Comparison of ENCODE assay signal across 8 cellular contexts in genomic region chr1:84620720-84621313, GRCh38. TPM values are rescaled to one million over a fixed set of nuclear protein-coding genes. Genes with fewer than 3 reads are reported as not detected.
DNase-seq lines count a peak whose midpoint lies in the region; ATAC-seq, FAIRE-seq and TF ChIP-seq lines count a peak whose summit lies in the region.

No MANE protein-coding gene starts in this region.

- no peaks in the 10 kb centered on the region for H3K4me1 Mint-ChIP-seq in Caco-2 (ENCODE audit: low read depth, unreplicated experiment)

- intact Hi-C loops in Caco-2 (cut with micrococcal nuclease; ENCODE audit: unreplicated experiment): loop anchor here (1.0 to 10.0 kb wide), 4 partner anchors 116 to 480 kb away; partner anchors contain the start of genes GNG5 and SPATA1

- POLR2A ChIA-PET in Caco-2 (lab: Charles Lee): no interaction called here

- H3K27ac ChIP-seq in esophagus (ENCODE audit: low read depth in 2 of 2, low read length in 1 of 2): peak overlapping the region; percentile 15 to 26

- H3K27me3 Mint-ChIP-seq in Caco-2 (ENCODE audit: insufficient read depth, unreplicated experiment): no peaks in the 10 kb centered on the region

- H3K4me3 ChIP-seq in Caco-2 (ENCODE audit: low read depth, low read length) (peak overlapping the region; percentile 47), NT2/D1 (ENCODE audit: insufficient read length, low read depth) (peak overlapping the region; percentile 57), esophagus (ENCODE audit: low read depth in 1 of 2, low read length in 2 of 2) (peak overlapping the region; percentile 55 to 67), mucosa of stomach (ENCODE audit: low read length) (peak overlapping the region; percentile 55)

- no peaks in the 10 kb centered on the region for H3K9me3 Mint-ChIP-seq in Caco-2 (ENCODE audit: unreplicated experiment)

- H3K9me3 ChIP-seq in Caco-2 (no peaks in the 10 kb centered on the region), NT2/D1 (ENCODE audit: insufficient read depth, low read length) (no peaks in the 10 kb centered on the region), esophagus (ENCODE audit: control insufficient read depth in 2 of 2, insufficient read depth in 1 of 2, low read depth in 1 of 2, low read length in 1 of 2) (no peaks in the 10 kb centered on the region), mucosa of stomach (ENCODE audit: control insufficient read depth, low read length) (no peaks in the 10 kb centered on the region)

- DNase-seq in Caco-2 (peak; percentile 66 to 83), HTR-8/SVneo (ENCODE audit: insufficient read length, low spot score) (peak; percentile 62), NT2/D1 (ENCODE audit: low read depth, low spot score) (peak; percentile 80), activated T-cell treated with anti-CD3 and anti-CD28 coated beads for 1 hour (ENCODE audit: low read depth) (peak; percentile 71)
- peak; percentile 56 to 57 for DNase-seq in stimulated activated CD8-positive, alpha-beta memory T cell treated with anti-CD3 and anti-CD28 coated beads, Interleukin-7, amount 100 ng/mL, for 1 hour (ENCODE audit: low read depth in 2 of 2)

- CTCF ChIA-PET in Caco-2 (lab: Charles Lee): interaction anchor here (0.6 to 0.9 kb wide), 2 partner anchors 141 to 179 kb away, joined by 3 read pairs; no protein-coding TSS in a partner anchor

- BruUV-seq in Caco-2 (replicated peaks; lab: Mats Ljungman, UMichigan): no TSS peak

- TF ChIP-seq CTCF in Caco-2 (IDR thresholded peaks at IDR 0.05; ENCODE audit: insufficient read depth in 1 of 2, low read depth in 1 of 2, low read length in 1 of 2, severe bottlenecking in 1 of 2, unreplicated experiment in 1 of 2): peak; percentile 41 to 86

- 0 to 1% methylated on average over 44 to 46 of the region's 46 CpGs for WGBS in esophagus, 2 donors

- peak overlapping the region; percentile 70 for H3K4me3 Mint-ChIP-seq in Caco-2 (ENCODE audit: unreplicated experiment)

- H3K36me3 Mint-ChIP-seq in Caco-2 (ENCODE audit: insufficient read depth, unreplicated experiment): no peaks in the 10 kb centered on the region

- peak; percentile 92 for ATAC-seq in GM21381 (IDR thresholded peaks at IDR 0.05; ENCODE audit: unreplicated experiment)

- no peaks in the 10 kb centered on the region for H3K36me3 ChIP-seq in Caco-2 (ENCODE audit: control insufficient read depth, insufficient read depth, low read length)
- no peaks in the 10 kb centered on the region for H3K36me3 ChIP-seq in NT2/D1 (ENCODE audit: insufficient read depth, insufficient read length, low read length)
- H3K36me3 ChIP-seq in esophagus (ENCODE audit: control insufficient read depth in 2 of 2, insufficient read depth in 2 of 2, low read length in 1 of 2): no peaks in the 10 kb centered on the region
- no peaks in the 10 kb centered on the region for H3K36me3 ChIP-seq in mucosa of stomach (ENCODE audit: control insufficient read depth, insufficient read depth, low read length)

- no peaks in the 10 kb centered on the region for H3K4me1 ChIP-seq in Caco-2
- no peaks in the 10 kb centered on the region for H3K4me1 ChIP-seq in NT2/D1 (ENCODE audit: insufficient read depth, insufficient read length)
- H3K4me1 ChIP-seq in esophagus (ENCODE audit: control insufficient read depth in 2 of 2, insufficient read depth in 2 of 2, low read length in 1 of 2): no peaks in the 10 kb centered on the region
- H3K4me1 ChIP-seq in mucosa of stomach (ENCODE audit: control insufficient read depth, insufficient read depth, low read length): no peaks in the 10 kb centered on the region

- peak overlapping the region; percentile 45 for H3K27ac Mint-ChIP-seq in Caco-2 (ENCODE audit: unreplicated experiment)

- H3K9ac ChIP-seq in NT2/D1 (ENCODE audit: insufficient read length, low read depth): peak overlapping the region; percentile 83
- H3K9ac ChIP-seq in mucosa of stomach (ENCODE audit: low read length): peak overlapping the region; percentile 38

- no peaks in the 10 kb centered on the region for H3K27me3 ChIP-seq in Caco-2 (replicated peaks; ENCODE audit: control insufficient read depth, insufficient read depth, low read length)
- H3K27me3 ChIP-seq in NT2/D1 (ENCODE audit: insufficient read depth, insufficient read length): no peaks in the 10 kb centered on the region
- H3K27me3 ChIP-seq in esophagus (ENCODE audit: control insufficient read depth in 1 of 2, insufficient read depth in 2 of 2, low read length in 2 of 2): no peaks in the 10 kb centered on the region
- H3K27me3 ChIP-seq in mucosa of stomach (ENCODE audit: control insufficient read depth, insufficient read depth, low read length): no peaks in the 10 kb centered on the region

- FAIRE-seq in HTR-8/SVneo (lab: Jason Lieb, UNC): no peak

RNA-seq across cellular contexts. Expression of gene CTBS, which starts 46.6 kb away (rescaled TPM):
- 4.7 and 5.4 TPM in 2 replicates for total RNA-seq in Caco-2 (2022)
- 1 to 10 TPM; 3.2 to 6.9 TPM for polyA plus RNA-seq in esophagus

Comparison
In these comparisons a context has a peak if more than half of its experiments do, and no peak if none do; other contexts are left out.
1. Peak in every context shown above with its lines: DNase-seq, ATAC-seq, H3K4me3 ChIP-seq and H3K27ac ChIP-seq.